20 cellular contexts compared by ENCODE assay signal in the genomic region with DNA sequence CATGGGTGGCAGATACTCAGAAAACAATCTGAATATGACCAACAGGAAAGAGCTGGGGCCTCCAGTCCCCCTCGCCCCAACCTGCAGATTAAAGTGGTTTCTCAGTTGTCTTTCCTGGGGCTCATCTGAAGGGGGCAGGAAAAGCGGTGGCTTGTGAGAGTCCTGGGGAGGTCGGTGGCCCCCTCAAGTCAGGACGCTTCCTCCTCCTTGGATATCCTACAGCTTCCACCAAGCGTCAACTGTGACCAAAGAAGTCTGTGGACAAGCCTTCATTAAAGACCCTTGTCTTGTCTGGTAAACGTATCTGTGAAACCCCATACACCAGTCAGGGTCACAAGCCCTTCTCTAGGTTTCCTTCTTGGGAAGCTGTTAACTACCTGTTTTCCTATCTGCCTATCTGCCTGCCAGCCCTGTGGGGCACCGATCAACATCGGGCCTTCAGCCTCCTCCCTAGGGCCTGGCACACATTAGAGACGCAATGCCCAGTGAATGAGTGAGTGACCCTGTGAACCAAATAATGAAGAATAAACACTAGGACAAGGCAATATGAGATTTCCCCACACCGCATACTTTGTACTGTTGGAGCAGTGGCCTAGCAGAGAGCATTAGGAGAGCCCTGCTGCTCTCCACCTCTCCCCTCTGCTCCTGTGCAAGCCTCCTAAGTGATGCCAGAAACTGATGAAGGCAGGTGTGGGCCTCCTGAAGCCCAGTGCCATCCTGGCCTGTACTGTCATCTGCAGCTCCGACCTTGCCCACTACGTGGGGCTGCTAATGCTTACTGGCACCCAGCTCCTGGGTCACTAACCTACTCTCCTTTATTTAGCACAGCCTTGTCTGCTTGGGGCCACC.
DNase-seq lines count a peak whose midpoint lies in the region; ATAC-seq lines count a peak whose summit lies in the region.
"Had no signal": no experiment of that assay in that cellular context is flagged by ENCODE, and none has a peak within 500 bp of the region (broad histone marks: within the 10 kb centered on the region; RNA-seq: fewer than 3 reads in every experiment).

No MANE protein-coding gene starts in this region.

- no peak overlapping the region for H3K4me3 Mint-ChIP-seq in memory B cell
- H3K4me3 Mint-ChIP-seq: CD14-positive monocyte; CD4-positive, alpha-beta T cell; CD8-positive, alpha-beta memory T cell; HFFc6 had no signal

- no peaks in the 10 kb centered on the region for H3K4me1 Mint-ChIP-seq in memory B cell
- H3K4me1 Mint-ChIP-seq: CD14-positive monocyte; CD8-positive, alpha-beta memory T cell had no signal

- H3K27ac Mint-ChIP-seq in memory B cell: peak overlapping the region; percentile 11
- H3K27ac Mint-ChIP-seq: CD4-positive, alpha-beta T cell; HFFc6 had no signal

- H3K36me3 Mint-ChIP-seq in memory B cell: peaks cover 2% of the 10 kb centered on the region
- H3K36me3 Mint-ChIP-seq: CD14-positive monocyte; CD8-positive, alpha-beta memory T cell had no signal

- ATAC-seq in memory B cell (ENCODE audit: low read depth): no peak
- ATAC-seq in GM21367 (IDR thresholded peaks at IDR 0.05; ENCODE audit: unreplicated experiment): no peak
- no peak for ATAC-seq in HG03342 (IDR thresholded peaks at IDR 0.05; ENCODE audit: unreplicated experiment)
- no peak for ATAC-seq in GM21360 (IDR thresholded peaks at IDR 0.05; ENCODE audit: unreplicated experiment)
- ATAC-seq: GM12878 had no signal

- no peaks in the 10 kb centered on the region for H3K9me3 Mint-ChIP-seq in memory B cell

- peaks cover 4% of the 10 kb centered on the region for H3K27me3 Mint-ChIP-seq in memory B cell
- H3K27me3 Mint-ChIP-seq: CD4-positive, alpha-beta T cell had no signal

- DNase-seq in DMS 273 (lab: John Stamatoyannopoulos, UW; ENCODE audit: unreplicated experiment): peak; percentile 5
- no peak for DNase-seq in DMS 273 treated with DMSO at 0.1 percent for 48 hours (lab: John Stamatoyannopoulos, UW)
- peak; percentile 2 for DNase-seq in NAMALWA (ENCODE audit: low spot score)
- DNase-seq in memory B cell (ENCODE audit: low spot score in 2 of 2): no peak
- DNase-seq: 8988T; ACHN; AML-193; BE2C; CD4-positive, alpha-beta T cell; CD8-positive, alpha-beta memory T cell; DMS153; EL; GDM1; GOT3; HFFc6 had no signal

Comparison
In these comparisons a context has a peak if more than half of its experiments do, and no peak if none do; other contexts are left out.
1. DNase-seq: peak in DMS 273 (single experiment) and NAMALWA (single experiment); none in DMS 273 treated with DMSO at 0.1 percent for 48 hours (single experiment) and memory B cell (0 of 2).